Comparison of ENCODE assay signal across 8 cellular contexts in the genomic region with DNA sequence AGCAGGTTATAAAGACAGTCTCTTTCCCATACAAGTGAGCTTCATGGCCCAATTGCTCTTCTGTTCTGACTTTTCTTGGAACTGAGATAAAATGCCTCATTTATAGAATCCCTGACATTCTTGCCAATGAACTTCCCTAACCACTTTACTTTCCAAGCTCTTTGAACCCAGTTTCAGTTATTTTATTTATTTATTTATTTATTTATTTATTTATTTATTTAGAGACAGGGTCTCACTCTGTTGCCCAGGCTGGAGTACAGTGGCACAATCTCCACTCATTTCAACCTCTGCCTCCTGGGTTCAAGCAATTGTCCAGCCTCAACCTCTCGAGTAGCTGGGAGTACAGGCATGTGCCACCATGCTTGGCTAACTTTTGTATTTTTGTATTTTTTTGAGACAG.
"Had no signal": no experiment of that assay in that cellular context is flagged by ENCODE, and none has a peak within 500 bp of the region (broad histone marks: within the 10 kb centered on the region; RNA-seq: fewer than 3 reads in every experiment).

No MANE protein-coding gene starts in this region.

- H3K9ac ChIP-seq: KMS-11 had no signal

- FAIRE-seq: HepG2, HTR-8/SVneo had no signal

- H3K4me1 Mint-ChIP-seq: IgD-negative memory B cell had no signal

- H3K27ac Mint-ChIP-seq: IgD-negative memory B cell had no signal

- H3K4me2 ChIP-seq: KMS-11 had no signal

- H3K27ac ChIP-seq: HL-60, KMS-11 had no signal

- DNase-seq: IMR-90, KBM-7, KG1 had no signal

- ATAC-seq: HepG2 had no signal

- H3K4me3 Mint-ChIP-seq: IgD-negative memory B cell had no signal
